ENCODE assay signal across 24 cellular contexts in the genomic region with DNA sequence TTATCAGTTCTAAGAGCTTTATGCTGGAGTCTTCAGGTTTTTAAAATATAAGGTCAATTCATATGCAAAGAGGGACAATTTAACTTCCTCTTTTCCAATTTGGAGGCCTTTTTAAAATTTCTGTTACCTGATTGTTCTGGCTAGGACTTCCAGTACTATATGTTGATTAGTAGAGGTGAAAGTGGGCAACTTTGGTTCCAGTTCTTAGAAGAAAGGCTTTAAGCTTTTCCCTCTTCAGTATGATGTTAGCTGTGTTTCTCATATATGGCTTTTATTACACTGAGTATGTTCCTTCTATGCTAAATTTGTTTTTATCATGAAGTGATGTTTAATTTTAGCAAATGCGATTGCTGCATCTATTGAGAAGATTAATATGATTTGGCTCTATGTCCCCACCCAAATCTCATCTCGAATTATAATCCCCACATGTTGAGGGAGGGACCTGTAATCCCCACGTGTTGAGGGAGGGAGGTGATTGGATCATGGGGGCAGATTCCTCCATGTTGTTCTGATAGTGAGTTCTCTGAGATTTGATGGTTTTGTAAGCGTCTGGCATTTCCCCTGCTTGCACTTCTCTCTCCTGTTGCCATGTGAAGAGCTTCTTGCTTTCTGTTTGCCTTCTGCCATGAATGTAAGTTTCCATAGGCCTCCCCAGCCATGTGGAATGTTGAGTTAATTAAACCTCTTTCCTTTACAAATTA.
"Had no signal": no experiment of that assay in that cellular context is flagged by ENCODE, and none has a peak within 500 bp of the region (broad histone marks: within the 10 kb centered on the region; RNA-seq: fewer than 3 reads in every experiment).

No MANE protein-coding gene starts in this region.

- H3K4me2 ChIP-seq: hepatocyte had no signal

- H3K4me1 ChIP-seq: foreskin keratinocyte, right atrium auricular region, sigmoid colon, testis, tibial nerve, upper lobe of right lung, vagina had no signal

- DNase-seq: dermis blood vessel endothelial cell; erythroblast; foreskin keratinocyte; head of caudate nucleus; left colon; left ventricle myocardium superior; mesenchymal stem cell; naive thymus-derived CD4-positive, alpha-beta T cell; nephron progenitor cell; posterior cingulate gyrus; sigmoid colon; stimulated activated CD4-positive, alpha-beta T cell treated with anti-CD3 and anti-CD28 coated beads, Interleukin-2, amount 100 ng/mL, for 24 hours; stimulated activated CD4-positive, alpha-beta T cell treated with anti-CD3 and anti-CD28 coated beads, Interleukin-4, amount 100 ng/mL, for 4 hours; stimulated activated naive B cell treated with anti-CD40 and anti-IgM and Interleukin-4, amounts not matched to agents 10 μg/mL and 1 μg/mL and 100 μg/mL, for 72 hours; stimulated activated naive CD8-positive, alpha-beta T cell treated with anti-CD3 and anti-CD28 coated beads, Interleukin-15, amount 100 ng/mL, for 72 hours; testis; upper lobe of right lung had no signal

- H2AFZ ChIP-seq: hepatocyte had no signal

- H3K36me3 ChIP-seq: right atrium auricular region, sigmoid colon, tibial nerve, upper lobe of right lung, vagina had no signal

- FAIRE-seq: endothelial cell of umbilical vein had no signal

- H3K9me3 ChIP-seq: testis had no signal

- H3K27ac ChIP-seq: foreskin keratinocyte, hepatocyte, right atrium auricular region, sigmoid colon, skin epidermis, testis, tibial nerve, upper lobe of right lung, vagina had no signal

- ATAC-seq: foreskin keratinocyte; left colon; left ventricle myocardium superior; naive thymus-derived CD4-positive, alpha-beta T cell; stimulated activated naive B cell treated with anti-CD40 and anti-IgM and Interleukin-4, amounts not matched to agents 10 μg/mL and 1 μg/mL and 100 μg/mL, for 72 hours; stimulated activated naive CD8-positive, alpha-beta T cell treated with anti-CD3 and anti-CD28 coated beads, Interleukin-15, amount 100 ng/mL, for 72 hours; upper lobe of right lung had no signal

- H3K79me2 ChIP-seq: hepatocyte had no signal

- H3K27me3 ChIP-seq: foreskin keratinocyte, hepatocyte, right atrium auricular region, sigmoid colon, testis, tibial nerve, upper lobe of right lung, vagina had no signal

- H3K4me3 ChIP-seq: hepatocyte, lung, right atrium auricular region, sigmoid colon, skin epidermis, testis, tibial nerve, upper lobe of right lung, vagina had no signal
